ENCODE assay signal across 15 cellular contexts in the genomic region with DNA sequence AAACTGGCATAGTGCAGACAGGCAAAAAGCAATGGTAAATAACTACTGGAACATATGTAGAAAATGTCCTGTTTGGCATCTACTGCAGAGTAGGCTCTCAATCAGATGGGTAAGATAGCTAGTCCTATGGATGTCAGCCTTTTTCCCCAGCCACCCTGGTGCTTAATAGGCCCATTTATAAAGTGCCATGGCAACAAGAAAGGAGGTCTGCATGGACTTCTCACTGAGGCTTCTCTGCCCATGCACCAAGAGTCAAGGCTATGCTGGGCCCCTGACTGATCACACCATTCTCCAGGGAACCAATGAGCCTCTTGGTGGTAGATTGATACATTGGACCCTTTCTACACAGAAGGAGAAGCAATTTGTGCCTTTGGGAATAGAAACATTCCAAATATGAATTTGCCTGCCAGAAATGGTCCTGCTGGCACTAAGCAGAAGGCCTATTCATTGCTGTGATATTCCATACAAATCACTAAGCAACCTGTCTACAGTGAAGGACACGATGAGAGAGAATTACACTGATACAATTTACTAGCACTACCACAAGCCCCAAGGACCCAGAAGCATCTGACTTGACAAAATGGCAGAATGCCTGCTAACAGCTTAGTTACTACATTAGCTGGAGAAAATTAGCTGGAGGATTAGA. TPM values are rescaled to one million over a fixed set of nuclear protein-coding genes. Genes with fewer than 3 reads are reported as not detected.
A peak's percentile ranks its signal among the peaks of the same experiment; 100 is the strongest.
DNase-seq lines count a peak whose midpoint lies in the region; ATAC-seq, FAIRE-seq and TF ChIP-seq lines count a peak whose summit lies in the region.
"Had no signal": no experiment of that assay in that cellular context is flagged by ENCODE, and none has a peak within 500 bp of the region (broad histone marks: within the 10 kb centered on the region; RNA-seq: fewer than 3 reads in every experiment).

No MANE protein-coding gene starts in this region.

- H3K14ac ChIP-seq in IMR-90 (replicated peaks; ENCODE audit: low read depth, low read length) (no peak overlapping the region), H1 (ENCODE audit: insufficient read length) (no peak overlapping the region)

- no peak for ATAC-seq in CD8-positive, alpha-beta T cell
- ATAC-seq in IMR-90 (ENCODE audit: low read depth) (peak; percentile 61), HG02610 (IDR thresholded peaks at IDR 0.05; ENCODE audit: unreplicated experiment) (no peak), HG03196 (IDR thresholded peaks at IDR 0.05; ENCODE audit: unreplicated experiment) (no peak)
- ATAC-seq: sciatic nerve had no signal

- CTCF ChIA-PET in CD8-positive, alpha-beta T cell (lab: Charles Lee) = interaction anchor here (1.1 kb wide), 1 partner anchor 58 kb away, joined by 3 read pairs; no protein-coding TSS in a partner anchor
- CTCF ChIA-PET in IMR-90 (lab: Yijun Ruan, JAX) (no interaction called here), H1 (lab: Charles Lee; ENCODE audit: partially characterized antibody) (interaction anchor here (1.9 to 2.1 kb wide), 2 partner anchors 10 to 14 kb away, joined by 9 to 11 read pairs; no protein-coding TSS in a partner anchor), MCF 10A (lab: Yijun Ruan, JAX) (no interaction called here)

- TF ChIP-seq CTCF in CD8-positive, alpha-beta T cell (IDR thresholded peaks at IDR 0.05) = no peak
- TF ChIP-seq CTCF in IMR-90 (conservative IDR thresholded peaks at IDR 0.05; ENCODE audit: low read depth, low read length) (no peak), H1 (IDR thresholded peaks at IDR 0.05; ENCODE audit: control extremely low read depth in 1 of 3, insufficient read depth in 1 of 3, low read depth in 1 of 3, low read length in 3 of 3) (no peak), nephron progenitor cell (IDR thresholded peaks at IDR 0.05) (no peak), MCF 10A (IDR thresholded peaks at IDR 0.05; ENCODE audit: unreplicated experiment) (no peak)

- H3K23ac ChIP-seq in IMR-90 (ENCODE audit: low read depth, low read length) (no peak overlapping the region), H1 (ENCODE audit: insufficient read length) (no peak overlapping the region)

- no peak overlapping the region for H3K4me3 ChIP-seq in CD8-positive, alpha-beta T cell (ENCODE audit: low read depth, low read length)
- H3K4me3 ChIP-seq in IMR-90 (ENCODE audit: insufficient read depth, low read depth, low read length) (no peak overlapping the region), H1 (ENCODE audit: extremely low read depth in 1 of 4, insufficient read depth in 2 of 4, low read depth in 3 of 4, low read length in 4 of 4) (no peak overlapping the region)

- H3K79me2 ChIP-seq in H1 (ENCODE audit: control insufficient read depth in 1 of 2, insufficient read depth in 2 of 2, low read length in 2 of 2) = no peaks in the 10 kb centered on the region

- no CpG with 5 or more reads among the region's 1 CpG for whole genome bisulfite sequencing in IMR-90 (ENCODE audit: extremely low coverage in 2 of 2, insufficient read length in 1 of 2), 2 experiments
- 90% methylated on average over 1 of the region's 1 CpG; no CpG with 5 or more reads in 1 of the 2 experiments for WGBS in H1 (ENCODE audit: extremely low coverage in 1 of 2, insufficient coverage in 1 of 2, insufficient read length in 1 of 2, insufficient replicate concordance in 2 of 2, low coverage in 1 of 2, low lambda C conversion rate in 2 of 2, missing lambda C conversion rate in 1 of 2), 2 experiments

- peak overlapping the region; percentile 81; the same call in 1 of the 2 replicates for H2BK12ac ChIP-seq in H1 (ENCODE audit: low read depth, low read length)

- no peaks in the 10 kb centered on the region for H3K27me3 ChIP-seq in CD8-positive, alpha-beta T cell (ENCODE audit: insufficient read depth, low read length)
- H3K27me3 ChIP-seq in IMR-90 (ENCODE audit: control insufficient read depth, insufficient read depth, low read length) = no peaks in the 10 kb centered on the region
- H3K27me3 ChIP-seq in H1 (replicated peaks in 1 of 4; ENCODE audit: control insufficient read depth in 3 of 4, extremely low read depth in 1 of 4, insufficient read depth in 3 of 4, low read length in 3 of 4) = no peaks in the 10 kb centered on the region

- no peaks in the 10 kb centered on the region for H3K9me1 ChIP-seq in IMR-90 (ENCODE audit: insufficient read depth, low read length)

- H3K4me1 ChIP-seq in CD8-positive, alpha-beta T cell (ENCODE audit: insufficient read depth, low read length) = no peaks in the 10 kb centered on the region
- H3K4me1 ChIP-seq in IMR-90 (ENCODE audit: control insufficient read depth, insufficient read depth, low read length) = peaks cover 2% of the 10 kb centered on the region; the same call in 1 of the 2 replicates
- no peaks in the 10 kb centered on the region for H3K4me1 ChIP-seq in H1 (replicated peaks in 1 of 4; ENCODE audit: control insufficient read depth in 3 of 4, insufficient read depth in 4 of 4, low read length in 3 of 4)

- in situ Hi-C loops in IMR-90 (cut with MboI; ENCODE audit: low sequenced_read_pairs) = no loop called here

- H2BK15ac ChIP-seq in IMR-90 (ENCODE audit: low read depth, low read length) (no peak overlapping the region), H1 (ENCODE audit: low read length) (no peak overlapping the region)

- H2BK20ac ChIP-seq in IMR-90 (ENCODE audit: low read depth, low read length) (no peak overlapping the region), H1 (ENCODE audit: low read length) (peak overlapping the region; percentile 50; the same call in 1 of the 2 replicates)

- H4K5ac ChIP-seq in IMR-90 (ENCODE audit: low read depth, low read length) (no peak overlapping the region), H1 (ENCODE audit: insufficient read length, low read depth, low read length) (no peak overlapping the region)

- TF ChIP-seq RAD21 in IMR-90 (IDR thresholded peaks at IDR 0.05; ENCODE audit: low read length) = no peak
- no peak for TF ChIP-seq RAD21 in H1 (IDR thresholded peaks at IDR 0.05 in 1 of 2, conservative IDR thresholded peaks at IDR 0.05 in 1 of 2; ENCODE audit: low read depth in 2 of 2, low read length in 2 of 2)

- H4K91ac ChIP-seq in IMR-90 (ENCODE audit: insufficient read depth, low read depth, low read length) = no peak overlapping the region
- no peak overlapping the region for H4K91ac ChIP-seq in H1 (replicated peaks; ENCODE audit: insufficient read length, low read length)

- no peak for FAIRE-seq in H1 (lab: Jason Lieb, UNC)

- H3K9ac ChIP-seq in IMR-90 (ENCODE audit: low read depth, low read length) (no peak overlapping the region), H1 (replicated peaks in 1 of 4; ENCODE audit: extremely low read depth in 1 of 4, low read depth in 3 of 4, low read length in 3 of 4) (no peak overlapping the region)

- H3K4ac ChIP-seq in IMR-90 (ENCODE audit: low read depth, low read length) (no peak overlapping the region), H1 (replicated peaks; ENCODE audit: insufficient read length, low read depth, low read length) (no peak overlapping the region)

- dilution Hi-C loops in IMR-90 (cut with HindIII; ENCODE audit: low sequenced_read_pairs, unreplicated experiment) = no loop called here

- no peaks in the 10 kb centered on the region for H3K23me2 ChIP-seq in H1 (ENCODE audit: low read depth, low read length)

- no peak overlapping the region for H3K4me3 Mint-ChIP-seq in CD8-positive, alpha-beta T cell
- H3K4me3 Mint-ChIP-seq in nephron progenitor cell (no peak overlapping the region), MCF 10A (ENCODE audit: unreplicated experiment) (no peak overlapping the region)
- H3K4me3 Mint-ChIP-seq: brain had no signal

- POLR2A ChIA-PET in CD8-positive, alpha-beta T cell (lab: Charles Lee) = interaction anchor here (0.9 to 1.9 kb wide), 4 partner anchors 9 to 22 kb away, joined by 3 to 5 read pairs (median 4); no protein-coding TSS in a partner anchor
- POLR2A ChIA-PET in IMR-90 (lab: Charles Lee; ENCODE audit: unreplicated experiment) = interaction anchor here (0.7 kb wide), 1 partner anchor 37 kb away, joined by 3 read pairs; no protein-coding TSS in a partner anchor
- POLR2A ChIA-PET in H1 (lab: Charles Lee; ENCODE audit: partially characterized antibody) = interaction anchor here (0.6 to 4.7 kb wide), 12 partner anchors 8 to 118 kb away, joined by 3 to 17 read pairs (median 4); no protein-coding TSS in a partner anchor
- POLR2A ChIA-PET in MCF 10A (lab: Yijun Ruan, JAX) = interaction anchor here (0.6 kb wide), 4 partner anchors 17 to 350 kb away, joined by 3 read pairs; no protein-coding TSS in a partner anchor

- H3K79me1 ChIP-seq in IMR-90 (ENCODE audit: low read depth in 1 of 2, low read length in 2 of 2) (no peaks in the 10 kb centered on the region), H1 (ENCODE audit: low read depth, low read length) (no peaks in the 10 kb centered on the region)

- H3K9me3 Mint-ChIP-seq in CD8-positive, alpha-beta T cell = peaks cover 3% of the 10 kb centered on the region
- H3K9me3 Mint-ChIP-seq in nephron progenitor cell (peaks cover 12% of the 10 kb centered on the region), MCF 10A (ENCODE audit: unreplicated experiment) (no peaks in the 10 kb centered on the region)
- H3K9me3 Mint-ChIP-seq: activated T-helper 2 cell treated with anti-CD3 and anti-CD28 coated beads, Interferon-gamma antibody, Interleukin-2, Interleukin-4, amounts not matched to agents 10 μg/mL and 5 μg/mL and 100 μg/mL, durations not matched to agents 14 hours and 24 hours and 36 hours; brain had no signal

- intact Hi-C loops in CD8-positive, alpha-beta T cell (cut with DNase I, micrococcal nuclease) = loop anchor here in 1 of 2 experiments (5.0 kb wide), 1 partner anchor 36 kb away; no protein-coding TSS in a partner anchor
- intact Hi-C loops in IMR-90 (cut with micrococcal nuclease) = no loop called here
- intact Hi-C loops in MCF 10A (cut with micrococcal nuclease) = no loop called here

- no peak overlapping the region for H2AK9ac ChIP-seq in IMR-90 (replicated peaks; ENCODE audit: low read depth, low read length, poor library complexity)

- no peaks in the 10 kb centered on the region for H3K9me3 ChIP-seq in CD8-positive, alpha-beta T cell (ENCODE audit: low read length)
- H3K9me3 ChIP-seq in IMR-90 (ENCODE audit: control insufficient read depth, insufficient read depth, low read length) = no peaks in the 10 kb centered on the region
- no peaks in the 10 kb centered on the region for H3K9me3 ChIP-seq in H1 (ENCODE audit: insufficient read depth in 2 of 2, low read depth in 1 of 2, low read length in 1 of 2)

- H2BK120ac ChIP-seq in IMR-90 (ENCODE audit: low read depth, low read length) = no peak overlapping the region
- H2BK120ac ChIP-seq in H1 (replicated peaks; ENCODE audit: low read depth, low read length) = no peak overlapping the region

- H3K4me2 ChIP-seq in IMR-90 (ENCODE audit: low read depth, low read length) = no peak overlapping the region
- no peak overlapping the region for H3K4me2 ChIP-seq in H1 (ENCODE audit: insufficient read depth in 1 of 2, low read depth in 2 of 2, low read length in 2 of 2)

- H2BK5ac ChIP-seq in IMR-90 (ENCODE audit: low read depth, low read length, poor library complexity, severe bottlenecking) (no peak overlapping the region), H1 (ENCODE audit: low read depth, low read length) (peak overlapping the region; percentile 49; the same call in 1 of the 2 replicates)

- BruUV-seq in IMR-90 (replicated peaks; lab: Mats Ljungman, UMichigan) (no TSS peak), MCF 10A (replicated peaks; lab: Mats Ljungman, UMichigan) (no TSS peak)

- no peaks in the 10 kb centered on the region for H3K27me3 Mint-ChIP-seq in CD8-positive, alpha-beta T cell (ENCODE audit: low read depth)
- H3K27me3 Mint-ChIP-seq in nephron progenitor cell (ENCODE audit: low read depth, poor library complexity) (peaks cover 3% of the 10 kb centered on the region), MCF 10A (ENCODE audit: insufficient read depth, unreplicated experiment) (no peaks in the 10 kb centered on the region)
- H3K27me3 Mint-ChIP-seq: brain had no signal

- peaks cover 7% of the 10 kb centered on the region for H3K36me3 ChIP-seq in CD8-positive, alpha-beta T cell (ENCODE audit: insufficient read depth, low read length)
- H3K36me3 ChIP-seq in IMR-90 (ENCODE audit: control insufficient read depth, insufficient read depth, low read length) (peaks cover 7% of the 10 kb centered on the region; the same call in 1 of the 2 replicates), H1 (ENCODE audit: control insufficient read depth in 2 of 4, insufficient read depth in 4 of 4, low read length in 3 of 4) (peaks cover under 1 to 23% (median 10%) of the 10 kb centered on the region in 4 experiments; a peak in 6 of 8 replicates)

- H3K18ac ChIP-seq in IMR-90 (ENCODE audit: low read depth, low read length) (no peak overlapping the region), H1 (ENCODE audit: extremely low read depth, low read length) (peak overlapping the region; percentile 78; the same call in 1 of the 2 replicates)

- H3K27ac Mint-ChIP-seq in CD8-positive, alpha-beta T cell = peak overlapping the region; percentile 46
- H3K27ac Mint-ChIP-seq in nephron progenitor cell (peak overlapping the region; percentile 52), MCF 10A (ENCODE audit: low read depth, unreplicated experiment) (no peak overlapping the region)
- H3K27ac Mint-ChIP-seq: activated T-helper 2 cell treated with anti-CD3 and anti-CD28 coated beads, Interferon-gamma antibody, Interleukin-2, Interleukin-4, amounts not matched to agents 10 μg/mL and 5 μg/mL and 100 μg/mL, durations not matched to agents 14 hours and 24 hours and 36 hours had no signal

- H3K4me1 Mint-ChIP-seq in CD8-positive, alpha-beta T cell (ENCODE audit: low read depth) = peaks cover 12% of the 10 kb centered on the region
- H3K4me1 Mint-ChIP-seq in nephron progenitor cell (no peaks in the 10 kb centered on the region), MCF 10A (ENCODE audit: insufficient read depth, unreplicated experiment) (no peaks in the 10 kb centered on the region)

- TF ChIP-seq EP300 in H1 (IDR thresholded peaks at IDR 0.05; ENCODE audit: borderline replicate concordance in 1 of 2, low read depth in 2 of 2, low read length in 2 of 2) = no peak

- H4K20me1 ChIP-seq in IMR-90 (ENCODE audit: insufficient read depth, low read length) = no peaks in the 10 kb centered on the region
- H4K20me1 ChIP-seq in H1 (replicated peaks in 1 of 2; ENCODE audit: control insufficient read depth in 1 of 2, insufficient read depth in 2 of 2, low read length in 2 of 2) = no peaks in the 10 kb centered on the region

- no peak overlapping the region for H2AFZ ChIP-seq in IMR-90 (replicated peaks; ENCODE audit: low read length, poor library complexity)
- H2AFZ ChIP-seq in H1 (ENCODE audit: low read length) = no peak overlapping the region

- no peak overlapping the region for H3K27ac ChIP-seq in CD8-positive, alpha-beta T cell (ENCODE audit: low read depth, low read length)
- H3K27ac ChIP-seq in IMR-90 (ENCODE audit: insufficient read depth, low read length) (no peak overlapping the region), H1 (ENCODE audit: low read depth, low read length) (no peak overlapping the region; the same call in 1 of the 2 replicates)

- TF ChIP-seq POLR2A in IMR-90 (IDR thresholded peaks at IDR 0.05; ENCODE audit: low read depth, low read length) (no peak), H1 (IDR thresholded peaks at IDR 0.05; ENCODE audit: control extremely low read depth in 1 of 2, low read depth in 2 of 2, low read length in 2 of 2) (peak in 1 of 2 experiments; percentile 19; a peak in 1 of 3 replicates)

- H2AK5ac ChIP-seq in IMR-90 (ENCODE audit: low read depth, low read length) = no peak overlapping the region
- 0 out of 2 replicates have a peak overlapping the region, but pooled peaks have one; percentile 67 for H2AK5ac ChIP-seq in H1 (ENCODE audit: low read depth, low read length)

- no peak overlapping the region for H4K8ac ChIP-seq in IMR-90 (ENCODE audit: low read depth in 2 of 2, low read length in 2 of 2)
- no peak overlapping the region for H4K8ac ChIP-seq in H1 (ENCODE audit: extremely low read depth, insufficient read depth, low read length)

- H3K36me3 Mint-ChIP-seq in CD8-positive, alpha-beta T cell = peaks cover 45% of the 10 kb centered on the region
- H3K36me3 Mint-ChIP-seq in nephron progenitor cell (ENCODE audit: low read depth) (peaks cover 51% of the 10 kb centered on the region), MCF 10A (ENCODE audit: insufficient read depth, unreplicated experiment) (peaks cover 13% of the 10 kb centered on the region)

- no peak for DNase-seq in CD8-positive, alpha-beta T cell
- DNase-seq in IMR-90 (no peak), H1 (ENCODE audit: low read depth in 1 of 2, low spot score in 2 of 2) (no peak), nephron progenitor cell (no peak), MCF 10A (ENCODE audit: unreplicated experiment) (no peak)
- DNase-seq: activated CD4-positive, alpha-beta T cell treated with anti-CD3 and anti-CD28 coated beads for 4 hours; NCI-H1105; NCI-H510A; RPMI8226; T-helper 2 cell had no signal

- no peak overlapping the region for H3K56ac ChIP-seq in IMR-90 (ENCODE audit: extremely low read depth, insufficient read depth, low read length)
- no peak overlapping the region for H3K56ac ChIP-seq in H1 (replicated peaks; ENCODE audit: insufficient read length, low read depth, low read length)

RNA-seq across cellular contexts. Expression of a gene that starts 43.8 kb away (rescaled TPM):
- 100 to 1,000 TPM; 117 to 119 TPM for total RNA-seq in CD8-positive, alpha-beta T cell
- 7.3 and 10.3 TPM in 2 replicates for total RNA-seq in IMR-90 (2012; rRNA removed)
- polyA plus RNA-seq in IMR-90 (2012; rRNA removed) = 4.7 and 5.0 TPM in 2 replicates
- polyA plus RNA-seq in IMR-90 (2012; cell fraction: cytosol; rRNA removed) = 1.1 and 1.8 TPM in 2 replicates
- polyA plus RNA-seq in IMR-90 (2012; cell fraction: nucleus; rRNA removed; ENCODE audit: low replicate concordance) = 1.0 and 5.9 TPM in 2 replicates
- total RNA-seq in H1 (2021; fragmentation: NEBNext Ultra II Directional; extraction: Animal tissue kit (Norgen Biotek cat#: 25700)) = 116 and 128 TPM in 2 replicates
- 49.4 and 64.3 TPM in 2 replicates for polyA plus RNA-seq in H1 (2011; rRNA removed)
- 76.6 TPM for polyA plus RNA-seq in H1 (2011; cell fraction: cytosol; rRNA removed)
- polyA plus RNA-seq in H1 (2011; cell fraction: nucleus; rRNA removed) = 46.7 TPM
- polyA plus RNA-seq in H1 (2012, experiment 1 of 2) = 28.8 to 56.1 TPM (median 37.4 TPM) in 4 replicates
- 6.4 TPM for polyA plus RNA-seq in H1 (2012, experiment 2 of 2)
- polyA plus RNA-seq in H1 (2013, experiment 1 of 2) = 113 TPM
- 99.4 TPM for polyA plus RNA-seq in H1 (2013, experiment 2 of 2)
- 141 and 220 TPM in 2 replicates for polyA minus RNA-seq in H1 (2011; rRNA and poly(A)+ RNA removed)
- polyA minus RNA-seq in H1 (2011; cell fraction: cytosol; rRNA and poly(A)+ RNA removed) = 61.0 TPM
- 332 TPM for polyA minus RNA-seq in H1 (2011; cell fraction: nucleus; rRNA and poly(A)+ RNA removed)
- total RNA-seq in MCF 10A (2022) = 14.7 and 18.7 TPM in 2 replicates

Comparison
In these comparisons a context has a peak if more than half of its experiments do, and no peak if none do; other contexts are left out.
1. CTCF ChIA-PET loops: an anchor here in CD8-positive, alpha-beta T cell (1.1 kb wide) and H1 (1.9 to 2.1 kb wide); none called in IMR-90 and MCF 10A.